18 cellular contexts compared by ENCODE assay signal in the genomic region with DNA sequence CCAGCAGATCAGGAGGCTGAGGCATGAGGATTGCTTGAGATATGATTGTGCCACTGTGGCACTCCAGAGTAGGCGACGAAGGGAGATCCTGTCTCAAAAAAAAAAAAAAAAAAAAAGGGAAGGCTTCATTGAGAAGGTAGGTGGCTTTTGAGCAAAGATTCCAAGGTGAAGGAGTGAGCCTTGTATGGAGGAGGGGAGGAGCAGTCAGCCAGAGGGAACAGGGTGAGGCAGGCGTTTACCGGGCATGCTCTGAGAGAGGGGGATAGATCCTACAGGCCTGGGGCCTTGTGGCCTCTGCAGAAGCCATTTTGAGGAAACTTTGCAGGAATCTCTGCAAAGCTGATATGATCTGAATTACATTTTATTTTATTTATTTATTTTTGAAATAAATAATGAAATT. TPM values are rescaled to one million over a fixed set of nuclear protein-coding genes. Genes with fewer than 3 reads are reported as not detected.
"Had no signal": no experiment of that assay in that cellular context is flagged by ENCODE, and none has a peak within 500 bp of the region (broad histone marks: within the 10 kb centered on the region; RNA-seq: fewer than 3 reads in every experiment).

No MANE protein-coding gene starts in this region.

- H3K27ac Mint-ChIP-seq: activated B cell treated with CpG ODN at 0.5 μM for 24 hours had no signal

- H3K27me3 Mint-ChIP-seq: activated B cell treated with CpG ODN at 0.5 μM for 24 hours; activated CD4-positive, alpha-beta T cell treated with anti-CD3 and anti-CD28 coated beads, Interleukin-2, amount 10 ng/mL, durations not matched to agents 24 days and 14 days; natural killer cell treated with Interleukin-12 subunit alpha and Interleukin-12 subunit beta and Interleukin-15 and Interleukin-18, amount 100 ng/mL, for 72 hours had no signal

- H3K36me3 ChIP-seq: lower lobe of right lung, sigmoid colon, SJSA1, suprapubic skin, upper lobe of right lung had no signal

- H3K27ac ChIP-seq: lower lobe of right lung, sigmoid colon, SJSA1, suprapubic skin, upper lobe of right lung had no signal

- H3K9me3 Mint-ChIP-seq: activated B cell treated with CpG ODN at 0.5 μM for 24 hours; activated CD4-positive, alpha-beta T cell treated with anti-CD3 and anti-CD28 coated beads, Interleukin-2, amount 10 ng/mL, durations not matched to agents 24 days and 14 days; immature natural killer cell; natural killer cell treated with Interleukin-12 subunit alpha and Interleukin-12 subunit beta and Interleukin-15 and Interleukin-18, amount 100 ng/mL, for 72 hours had no signal

- ATAC-seq: esophagus mucosa; lower lobe of right lung; natural killer cell treated with Interleukin-12 subunit alpha and Interleukin-12 subunit beta and Interleukin-15 and Interleukin-18, amount 100 ng/mL, for 72 hours had no signal

- H3K36me3 Mint-ChIP-seq: natural killer cell treated with Interleukin-12 subunit alpha and Interleukin-12 subunit beta and Interleukin-15 and Interleukin-18, amount 100 ng/mL, for 72 hours had no signal

- H3K4me3 ChIP-seq: lower lobe of right lung, sigmoid colon, SJSA1, suprapubic skin, upper lobe of right lung had no signal

- H3K9me3 ChIP-seq: lower lobe of right lung, sigmoid colon, SJSA1, suprapubic skin, upper lobe of right lung had no signal

- H3K4me3 Mint-ChIP-seq: activated B cell treated with CpG ODN at 0.5 μM for 24 hours; activated CD4-positive, alpha-beta T cell treated with anti-CD3 and anti-CD28 coated beads, Interleukin-2, amount 10 ng/mL, durations not matched to agents 24 days and 14 days; immature natural killer cell; natural killer cell treated with Interleukin-12 subunit alpha and Interleukin-12 subunit beta and Interleukin-15 and Interleukin-18, amount 100 ng/mL, for 72 hours had no signal

- H3K27me3 ChIP-seq: sigmoid colon, SJSA1, suprapubic skin, upper lobe of right lung had no signal

- DNase-seq: activated B cell treated with CpG ODN at 0.5 μM for 24 hours; activated CD4-positive, alpha-beta T cell treated with anti-CD3 and anti-CD28 coated beads, Interleukin-2, amount 10 ng/mL, durations not matched to agents 24 days and 14 days; activated T-cell treated with anti-CD3 and anti-CD28 coated beads, Interleukin-2, amount 50 U/mL, for 48 hours; anterior cingulate cortex; dermis blood vessel endothelial cell; hypothalamus; immature natural killer cell; lower lobe of right lung; sigmoid colon; stimulated activated CD4-positive, alpha-beta T cell treated with anti-CD3 and anti-CD28 coated beads, Interleukin-12 subunit alpha, Interleukin-12 subunit beta, amount 100 ng/mL, for 4 hours; stimulated activated naive CD4-positive, alpha-beta T cell treated with Interleukin-2 at 50 U/mL for 16 hours; SW 1271; upper lobe of right lung had no signal

RNA-seq across cellular contexts. Expression of gene LCK, which starts 35.7 kb away (rescaled TPM):
- total RNA-seq: SJSA1 had no signal

RNA-seq across cellular contexts. Expression of gene FAM167B, which starts 39.7 kb away (rescaled TPM):
- total RNA-seq: mononuclear cell had no signal
